8 cellular contexts compared by ENCODE assay signal in the genomic region with DNA sequence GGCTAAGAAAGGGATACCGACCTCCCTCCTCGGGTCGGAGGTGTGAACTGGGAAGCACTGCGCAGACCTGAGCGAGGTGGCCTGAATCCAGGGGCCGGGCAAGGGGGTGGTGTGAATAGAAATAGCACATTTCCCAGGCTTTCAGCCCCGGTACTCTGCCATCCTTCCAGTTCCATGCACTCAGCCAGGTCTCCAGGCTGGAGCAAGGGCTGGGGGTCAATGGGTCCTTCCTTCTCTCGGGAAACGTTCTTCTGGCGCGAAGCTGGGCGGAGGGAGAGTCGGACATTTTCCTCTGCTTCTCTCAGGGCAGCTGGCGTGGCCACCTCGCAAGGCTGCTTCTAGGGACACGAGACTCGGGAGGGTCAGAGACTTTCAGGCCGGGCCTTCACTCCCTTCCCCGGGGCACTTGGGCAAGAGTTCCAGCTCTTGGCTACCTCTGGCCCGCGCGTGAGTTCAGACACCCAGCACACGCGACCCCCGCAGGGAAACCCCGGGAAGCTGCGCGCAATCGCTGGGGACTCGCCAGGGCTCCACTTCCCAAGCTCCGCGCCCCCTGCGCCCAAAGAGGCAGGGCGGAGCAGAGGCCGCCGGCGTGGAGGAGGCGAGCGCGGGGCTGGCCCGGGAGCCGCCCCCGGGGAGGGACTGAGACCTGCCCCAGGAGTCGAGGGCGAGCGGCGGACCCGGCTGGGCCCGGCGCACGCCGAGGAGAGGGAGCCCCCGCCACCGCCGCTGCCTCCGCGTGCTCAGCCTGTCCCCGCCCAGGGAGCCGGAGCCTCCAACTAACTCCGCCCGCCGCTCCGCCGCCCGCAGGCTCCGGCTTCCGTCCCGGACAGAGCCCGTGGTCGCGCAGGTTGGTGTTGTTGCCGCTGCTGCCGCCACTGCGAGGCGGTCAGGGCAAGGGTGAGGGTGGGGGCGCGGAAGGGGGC. TPM values are rescaled to one million over a fixed set of nuclear protein-coding genes. Genes with fewer than 3 reads are reported as not detected.
DNase-seq lines count a peak whose midpoint lies in the region; ATAC-seq and TF ChIP-seq lines count a peak whose summit lies in the region.

Gene PAM, plus strand, starts transcription at position 807 of the 926 bp plus-strand sequence. CDS start 110,891 bp downstream, outside the sequence.

- TF ChIP-seq CTCF in A673 (conservative IDR thresholded peaks at IDR 0.05; ENCODE audit: low read depth, low read length): no peak
- TF ChIP-seq CTCF in kidney epithelial cell (IDR thresholded peaks at IDR 0.05; ENCODE audit: insufficient read depth, low read length, poor library complexity, severe bottlenecking): no peak

- CTCF ChIA-PET in A673 (lab: Charles Lee): interaction anchor here (2.2 kb wide), 1 partner anchor 74 kb away, joined by 6 read pairs; no protein-coding TSS in a partner anchor

- H3K4me1 ChIP-seq in A673 (ENCODE audit: insufficient read depth, low read length, poor library complexity, severe bottlenecking): peaks cover 41% of the 10 kb centered on the region

- H3K27ac ChIP-seq in A673 (ENCODE audit: low read depth, low read length, poor library complexity, severe bottlenecking): peak within 1 kb of the TSS; percentile 86

- intact Hi-C loops in A673 (cut with micrococcal nuclease; ENCODE audit: unreplicated experiment): no loop called here

- ATAC-seq in GM18519 (IDR thresholded peaks at IDR 0.05; ENCODE audit: low FRiP score, unreplicated experiment) (peak; percentile 77), HG03025 (IDR thresholded peaks at IDR 0.05; ENCODE audit: low FRiP score, unreplicated experiment) (peak; percentile 93)
- peak; percentile 79 to 85 for ATAC-seq in activated CD4-positive, CD25-positive, alpha-beta regulatory T cell treated with anti-CD3 and anti-CD28 coated beads, Interleukin-2, amount 50 U/mL, for 24 hours

- DNase-seq in A673 (ENCODE audit: low spot score) (peak; percentile 82), NCI-H2196 (lab: John Stamatoyannopoulos, UW; ENCODE audit: unreplicated experiment) (peak; percentile 64), cerebellar cortex (ENCODE audit: low spot score) (peak; percentile 54), kidney epithelial cell (ENCODE audit: low read depth) (no peak)
- DNase-seq in stimulated activated CD4-positive, alpha-beta T cell treated with anti-CD3 and anti-CD28 coated beads, Interleukin-1b, Interleukin-23, amount 100 ng/mL, for 4 hours (ENCODE audit: low read depth in 2 of 2): peak; percentile 61 to 74

- no peaks in the 10 kb centered on the region for H3K27me3 ChIP-seq in A673 (replicated peaks; ENCODE audit: insufficient read depth, low read depth, low read length, poor library complexity)
- H3K27me3 ChIP-seq in kidney epithelial cell (ENCODE audit: control insufficient read depth, insufficient read depth, low read length): no peaks in the 10 kb centered on the region

- no peaks in the 10 kb centered on the region for H3K9me3 ChIP-seq in A673 (ENCODE audit: low read depth, low read length, poor library complexity, severe bottlenecking)

- H3K36me3 ChIP-seq in A673 (ENCODE audit: insufficient read depth, low read length, poor library complexity, severe bottlenecking) (no peaks in the 10 kb centered on the region), kidney epithelial cell (ENCODE audit: control insufficient read depth, insufficient read depth, low read length) (no peaks in the 10 kb centered on the region)

- BruUV-seq in A673 (replicated peaks; lab: Mats Ljungman, UMichigan): no TSS peak

- H3K4me3 ChIP-seq in A673 (ENCODE audit: low read depth, low read length, poor library complexity, severe bottlenecking) (peak within 1 kb of the TSS; percentile 68), kidney epithelial cell (ENCODE audit: low read depth, low read length) (peak within 1 kb of the TSS; percentile 80)

- POLR2A ChIA-PET in A673 (lab: Charles Lee; ENCODE audit: low non-redundant PET): no interaction called here

RNA-seq across cellular contexts. Expression of gene PAM, which starts in this region (rescaled TPM):
- total RNA-seq in A673 (2021) (185 and 190 TPM in 2 replicates), kidney epithelial cell (95.9 and 109 TPM in 2 replicates)
